Comparison of ENCODE assay signal across 12 cellular contexts in the genomic region with DNA sequence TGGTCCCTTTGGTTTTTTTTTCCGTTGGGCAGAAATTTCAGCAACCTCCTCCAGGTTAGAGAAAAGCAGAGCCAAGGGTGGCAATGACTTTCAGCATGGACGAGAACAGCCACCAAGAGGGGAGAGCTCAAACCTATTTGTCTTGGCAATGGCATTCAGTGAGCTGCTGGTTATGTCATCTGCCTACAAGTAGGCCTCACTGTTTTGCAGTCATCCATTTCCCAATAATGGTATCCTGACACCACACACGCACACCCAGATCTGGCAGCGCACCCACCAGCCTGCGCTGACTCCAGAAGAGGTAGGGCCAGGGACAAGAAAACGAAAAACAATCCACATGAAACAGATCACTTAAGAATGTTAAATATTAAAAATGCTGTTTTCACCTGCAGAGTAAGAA.
DNase-seq lines count a peak whose midpoint lies in the region; ATAC-seq, FAIRE-seq and TF ChIP-seq lines count a peak whose summit lies in the region.
"Had no signal": no experiment of that assay in that cellular context is flagged by ENCODE, and none has a peak within 500 bp of the region (broad histone marks: within the 10 kb centered on the region; RNA-seq: fewer than 3 reads in every experiment).

No MANE protein-coding gene starts in this region.

- no peaks in the 10 kb centered on the region for H3K9me1 ChIP-seq in keratinocyte (ENCODE audit: control insufficient read depth, extremely low read depth, insufficient read depth, low read length)

- H3K79me2 ChIP-seq in keratinocyte (ENCODE audit: control insufficient read depth, insufficient read depth, low read length) = no peaks in the 10 kb centered on the region

- DNase-seq in NCI-H345 (lab: John Stamatoyannopoulos, UW) = peak; percentile 71
- no peak for DNase-seq in coronary artery (ENCODE audit: low spot score)
- no peak for DNase-seq in keratinocyte (ENCODE audit: low read depth, low spot score)
- no peak for DNase-seq in activated naive CD8-positive, alpha-beta T cell treated with anti-CD3 and anti-CD28 coated beads, Interleukin-2, amount 50 U/mL, for 24 hours
- DNase-seq: NCI-H1092 treated with DMSO at 0.1 percent for 48 hours, nucleus accumbens had no signal

- no peak for TF ChIP-seq CTCF in coronary artery (IDR thresholded peaks at IDR 0.05)
- no peak for TF ChIP-seq CTCF in keratinocyte (optimal IDR thresholded peaks at IDR 0.05 in 1 of 3, IDR thresholded peaks at IDR 0.05 in 1 of 3, conservative IDR thresholded peaks at IDR 0.05 in 1 of 3; ENCODE audit: extremely low read depth in 1 of 3, insufficient read depth in 2 of 3, low read length in 3 of 3)

- dilution Hi-C loops in keratinocyte (cut with MboI; ENCODE audit: extremely low pct_ligation_motif_present, low sequenced_read_pairs) = no loop called here

- peak overlapping the region; percentile 32 to 42 for H3K27ac ChIP-seq in coronary artery
- no peak overlapping the region for H3K27ac ChIP-seq in keratinocyte (ENCODE audit: control insufficient read depth, insufficient read depth, low read length)
- H3K27ac ChIP-seq in subcutaneous abdominal adipose tissue (ENCODE audit: low read depth, low read length) = peak overlapping the region; percentile 85

- no peaks in the 10 kb centered on the region for H3K27me3 Mint-ChIP-seq in activated naive CD8-positive, alpha-beta T cell treated with anti-CD3 and anti-CD28 coated beads, Interleukin-2, amount 50 U/mL, for 24 hours

- FAIRE-seq in keratinocyte (lab: Jason Lieb, UNC) = peak; percentile 60
- FAIRE-seq: endometrium, TTC549 had no signal

- H3K9me3 ChIP-seq in keratinocyte (ENCODE audit: control insufficient read depth, low read depth, low read length) (no peaks in the 10 kb centered on the region), subcutaneous abdominal adipose tissue (ENCODE audit: control insufficient read depth in 5 of 5, low read length in 5 of 5) (no peaks in the 10 kb centered on the region)

- ATAC-seq in GM19351 (IDR thresholded peaks at IDR 0.05; ENCODE audit: unreplicated experiment) (no peak), HG03175 (IDR thresholded peaks at IDR 0.05; ENCODE audit: unreplicated experiment) (no peak), HG03354 (IDR thresholded peaks at IDR 0.05; ENCODE audit: poor library complexity, severe bottlenecking, unreplicated experiment) (no peak)
- ATAC-seq in activated naive CD8-positive, alpha-beta T cell treated with anti-CD3 and anti-CD28 coated beads, Interleukin-2, amount 50 U/mL, for 24 hours = no peak

- no peak overlapping the region for H3K4me3 Mint-ChIP-seq in activated naive CD8-positive, alpha-beta T cell treated with anti-CD3 and anti-CD28 coated beads, Interleukin-2, amount 50 U/mL, for 24 hours

- H3K36me3 Mint-ChIP-seq in activated naive CD8-positive, alpha-beta T cell treated with anti-CD3 and anti-CD28 coated beads, Interleukin-2, amount 50 U/mL, for 24 hours (ENCODE audit: low read depth) = no peaks in the 10 kb centered on the region

- H3K9me3 Mint-ChIP-seq in activated naive CD8-positive, alpha-beta T cell treated with anti-CD3 and anti-CD28 coated beads, Interleukin-2, amount 50 U/mL, for 24 hours = no peaks in the 10 kb centered on the region

- H3K9ac ChIP-seq in keratinocyte (ENCODE audit: control insufficient read depth, extremely low read depth, insufficient read depth, low read length) (no peak overlapping the region), subcutaneous abdominal adipose tissue (ENCODE audit: low read length in 5 of 5) (peak overlapping the region in 1 of 5 donors; percentile 19)

- H3K4me1 Mint-ChIP-seq in activated naive CD8-positive, alpha-beta T cell treated with anti-CD3 and anti-CD28 coated beads, Interleukin-2, amount 50 U/mL, for 24 hours = no peaks in the 10 kb centered on the region

- H4K20me1 ChIP-seq in keratinocyte (ENCODE audit: control insufficient read depth, extremely low read depth, insufficient read depth, low read length) = no peaks in the 10 kb centered on the region

- no peak overlapping the region for H3K27ac Mint-ChIP-seq in activated naive CD8-positive, alpha-beta T cell treated with anti-CD3 and anti-CD28 coated beads, Interleukin-2, amount 50 U/mL, for 24 hours

- H3K4me2 ChIP-seq in keratinocyte (ENCODE audit: control insufficient read depth, extremely low read depth, insufficient read depth, low read depth, low read length) = no peak overlapping the region

- H3K4me3 ChIP-seq in coronary artery (no peak overlapping the region), keratinocyte (ENCODE audit: control insufficient read depth in 2 of 3, extremely low read depth in 1 of 3, insufficient read depth in 2 of 3, low read depth in 1 of 3, low read length in 3 of 3) (no peak overlapping the region), subcutaneous abdominal adipose tissue (ENCODE audit: low read depth in 1 of 5, low read length in 5 of 5) (no peak overlapping the region)

- peaks cover 13% of the 10 kb centered on the region for H3K4me1 ChIP-seq in keratinocyte (ENCODE audit: control insufficient read depth, extremely low read depth, insufficient read depth, low read length)
- peaks cover 0 to 56% (median 39%) of the 10 kb centered on the region in 5 donors for H3K4me1 ChIP-seq in subcutaneous abdominal adipose tissue (ENCODE audit: control insufficient read depth in 5 of 5, insufficient read depth in 5 of 5, low read length in 5 of 5)

- no peak overlapping the region for H2AFZ ChIP-seq in keratinocyte (ENCODE audit: control insufficient read depth, low read length)

- no peaks in the 10 kb centered on the region for H3K36me3 ChIP-seq in keratinocyte (ENCODE audit: control insufficient read depth in 2 of 2, extremely low read depth in 1 of 2, insufficient read depth in 2 of 2, low read length in 2 of 2)
- H3K36me3 ChIP-seq in subcutaneous abdominal adipose tissue (ENCODE audit: control insufficient read depth in 5 of 5, insufficient read depth in 5 of 5, low read length in 5 of 5) = no peaks in the 10 kb centered on the region

- no peaks in the 10 kb centered on the region for H3K27me3 ChIP-seq in keratinocyte (ENCODE audit: control insufficient read depth, extremely low read depth, insufficient read depth, low read length)
- H3K27me3 ChIP-seq in subcutaneous abdominal adipose tissue (ENCODE audit: control insufficient read depth in 5 of 5, insufficient read depth in 4 of 5, low read length in 5 of 5) = no peaks in the 10 kb centered on the region
